Comparison of ENCODE assay signal across 10 cellular contexts in the genomic region with DNA sequence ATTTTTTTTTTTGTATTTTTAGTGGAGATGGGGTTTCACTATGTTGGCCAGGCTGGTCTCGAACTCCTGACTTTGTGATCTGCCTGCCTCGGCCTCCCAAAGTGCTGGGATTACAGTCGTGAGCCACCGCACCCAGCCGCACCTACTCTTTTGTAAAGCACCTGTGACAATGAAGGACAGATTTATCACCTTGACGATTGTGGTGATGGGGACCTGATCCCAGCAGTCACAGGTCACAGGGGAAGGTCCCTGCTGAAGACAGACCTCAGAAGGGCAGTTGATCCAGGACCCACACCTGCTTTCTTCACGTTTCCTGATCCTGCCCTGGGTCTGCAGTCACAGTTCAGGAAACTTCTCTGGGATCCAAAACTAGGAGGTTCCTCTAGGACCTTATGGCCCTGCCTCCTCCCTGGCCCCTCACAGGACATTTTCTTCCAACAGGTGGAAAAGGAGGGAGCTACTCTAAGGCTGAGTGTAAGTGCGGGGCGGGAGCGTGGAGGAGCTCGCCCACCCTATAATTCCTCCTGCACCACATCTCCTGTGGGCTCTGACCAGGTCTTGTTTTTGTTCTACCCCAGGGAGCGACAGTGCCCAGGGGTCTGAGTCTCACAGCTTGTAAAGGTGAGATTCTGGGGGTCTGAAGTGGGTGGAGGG. TPM values are rescaled to one million over a fixed set of nuclear protein-coding genes. Genes with fewer than 3 reads are reported as not detected.
DNase-seq lines count a peak whose midpoint lies in the region; ATAC-seq, FAIRE-seq and TF ChIP-seq lines count a peak whose summit lies in the region.
"Had no signal": no experiment of that assay in that cellular context is flagged by ENCODE, and none has a peak within 500 bp of the region (broad histone marks: within the 10 kb centered on the region; RNA-seq: fewer than 3 reads in every experiment).

No MANE protein-coding gene starts in this region.

- DNase-seq in T-helper 1 cell (no peak), kidney (no peak), BE2C (no peak), NCI-H345 (lab: John Stamatoyannopoulos, UW) (no peak), Ammon's horn (ENCODE audit: low spot score) (no peak)
- DNase-seq in T-helper 2 cell treated with Interferon-gamma antibody and Interleukin-4, amounts not matched to agents 5 μg/mL and 100 μg/mL, for 36 hours (ENCODE audit: low spot score), result no peak
- no peak for DNase-seq in stimulated activated naive CD8-positive, alpha-beta T cell treated with anti-CD3 and anti-CD28 coated beads, Interleukin-15, Interleukin-2, amounts not matched to agents 100 U/mL and 50 U/mL, for 24 hours
- DNase-seq: NCI-H1417 treated with DMSO at 0.1 percent for 48 hours had no signal

- H3K4me1 ChIP-seq in kidney (ENCODE audit: control insufficient read depth in 1 of 2, insufficient read depth in 1 of 2, low read depth in 1 of 2, low read length in 2 of 2), result peaks cover 7 to 8% of the 10 kb centered on the region in 2 donors
- no peaks in the 10 kb centered on the region for H3K4me1 ChIP-seq in BE2C

- peak overlapping the region; percentile 72 for H3K27ac Mint-ChIP-seq in T-helper 1 cell treated with Interleukin-12 subunit alpha and Interleukin-12 subunit beta and Interleukin-4 antibody, amounts not matched to agents 30 μg/mL and 1 μg/mL, for 36 hours
- H3K27ac Mint-ChIP-seq in T-helper 2 cell treated with Interferon-gamma antibody and Interleukin-4, amounts not matched to agents 5 μg/mL and 100 μg/mL, for 36 hours, result peak overlapping the region; percentile 98

- H3K4me3 Mint-ChIP-seq in T-helper 1 cell treated with Interleukin-12 subunit alpha and Interleukin-12 subunit beta and Interleukin-4 antibody, amounts not matched to agents 30 μg/mL and 1 μg/mL, for 36 hours, result peak overlapping the region; percentile 99
- H3K4me3 Mint-ChIP-seq in T-helper 2 cell treated with Interferon-gamma antibody and Interleukin-4, amounts not matched to agents 5 μg/mL and 100 μg/mL, for 36 hours, result peak overlapping the region; percentile 96

- no peaks in the 10 kb centered on the region for H3K9me3 Mint-ChIP-seq in T-helper 1 cell treated with Interleukin-12 subunit alpha and Interleukin-12 subunit beta and Interleukin-4 antibody, amounts not matched to agents 30 μg/mL and 1 μg/mL, for 36 hours
- H3K9me3 Mint-ChIP-seq in T-helper 2 cell treated with Interferon-gamma antibody and Interleukin-4, amounts not matched to agents 5 μg/mL and 100 μg/mL, for 36 hours, result peaks cover 4% of the 10 kb centered on the region

- H3K36me3 ChIP-seq in kidney (ENCODE audit: control insufficient read depth in 1 of 2, insufficient read depth in 2 of 2, low read length in 2 of 2), result peaks cover 8 to 26% of the 10 kb centered on the region in 2 donors
- no peaks in the 10 kb centered on the region for H3K36me3 ChIP-seq in BE2C

- no peaks in the 10 kb centered on the region for H3K27me3 Mint-ChIP-seq in T-helper 1 cell treated with Interleukin-12 subunit alpha and Interleukin-12 subunit beta and Interleukin-4 antibody, amounts not matched to agents 30 μg/mL and 1 μg/mL, for 36 hours (ENCODE audit: low read depth)
- peaks cover 5% of the 10 kb centered on the region for H3K27me3 Mint-ChIP-seq in T-helper 2 cell treated with Interferon-gamma antibody and Interleukin-4, amounts not matched to agents 5 μg/mL and 100 μg/mL, for 36 hours (ENCODE audit: low read depth)

- TF ChIP-seq CTCF in kidney (IDR thresholded peaks at IDR 0.05; ENCODE audit: borderline replicate concordance, extremely low read depth, insufficient read depth), result no peak
- TF ChIP-seq CTCF in BE2C (IDR thresholded peaks at IDR 0.05; ENCODE audit: low read depth, low read length), result no peak

- peak; percentile 0 for ATAC-seq in stimulated activated naive CD8-positive, alpha-beta T cell treated with anti-CD3 and anti-CD28 coated beads, Interleukin-15, Interleukin-2, amounts not matched to agents 100 U/mL and 50 U/mL, for 24 hours

- H3K9me3 ChIP-seq in kidney (ENCODE audit: control insufficient read depth in 1 of 2, low read length in 2 of 2) (no peaks in the 10 kb centered on the region), BE2C (no peaks in the 10 kb centered on the region)

- intact Hi-C loops in kidney (cut with DNase I), result no loop called here

- H3K4me3 ChIP-seq in kidney (ENCODE audit: low read length in 2 of 2) (peak overlapping the region; percentile 24 to 93), BE2C (ENCODE audit: low read depth, low read length) (no peak overlapping the region)

- H3K27ac ChIP-seq in kidney (ENCODE audit: low read depth in 2 of 2, low read length in 2 of 2), result peak overlapping the region in 1 of 2 donors; percentile 20
- H3K27ac ChIP-seq: 22Rv1 had no signal

- H3K36me3 Mint-ChIP-seq in T-helper 1 cell treated with Interleukin-12 subunit alpha and Interleukin-12 subunit beta and Interleukin-4 antibody, amounts not matched to agents 30 μg/mL and 1 μg/mL, for 36 hours (ENCODE audit: low read depth), result peaks cover 46% of the 10 kb centered on the region
- H3K36me3 Mint-ChIP-seq in T-helper 2 cell treated with Interferon-gamma antibody and Interleukin-4, amounts not matched to agents 5 μg/mL and 100 μg/mL, for 36 hours (ENCODE audit: low read depth), result peaks cover 57% of the 10 kb centered on the region

- FAIRE-seq in kidney (lab: Jason Lieb, UNC), result no peak

- H3K9ac ChIP-seq in kidney (ENCODE audit: low read length in 2 of 2), result peak overlapping the region; percentile 2 to 40

- H3K27me3 ChIP-seq in BE2C, result peaks cover 37% of the 10 kb centered on the region

- H3K4me1 Mint-ChIP-seq in T-helper 1 cell treated with Interleukin-12 subunit alpha and Interleukin-12 subunit beta and Interleukin-4 antibody, amounts not matched to agents 30 μg/mL and 1 μg/mL, for 36 hours (ENCODE audit: low read depth), result peaks cover 71% of the 10 kb centered on the region
- peaks cover 66% of the 10 kb centered on the region for H3K4me1 Mint-ChIP-seq in T-helper 2 cell treated with Interferon-gamma antibody and Interleukin-4, amounts not matched to agents 5 μg/mL and 100 μg/mL, for 36 hours (ENCODE audit: low read depth)

RNA-seq across cellular contexts. Expression of a gene that starts 2.8 kb away (rescaled TPM):
- 525 TPM for total RNA-seq in kidney
- 387 TPM for polyA plus RNA-seq in kidney (ENCODE audit: insufficient read depth, low read depth, low replicate concordance)
- 3.1 TPM for polyA plus RNA-seq in BE2C (2012; ENCODE audit: insufficient read depth, insufficient read length, low read depth)
